Comparison of ENCODE assay signal across 3 cellular contexts in the genomic region with DNA sequence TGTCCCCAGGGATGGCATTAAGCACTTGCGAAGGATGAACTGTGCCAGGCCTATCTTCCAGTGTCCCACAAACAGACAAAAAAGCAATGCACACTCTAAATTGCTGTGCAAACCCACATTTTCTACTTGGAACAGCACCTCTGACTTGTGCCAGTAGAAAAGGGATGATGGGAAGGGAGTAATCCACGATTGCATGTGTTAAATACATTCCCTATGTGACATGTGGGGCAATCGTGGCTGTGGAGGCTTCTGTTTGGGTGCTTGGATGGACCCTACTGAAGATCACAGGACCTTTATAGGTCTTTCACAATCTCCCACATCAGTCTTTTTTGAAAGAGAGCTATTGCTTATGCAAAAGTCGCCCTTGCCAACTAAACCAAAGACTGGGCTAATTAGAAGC.
TF ChIP-seq lines count a peak whose summit lies in the region.

No MANE protein-coding gene starts in this region.

TF ChIP-seq in SK-N-SH, 30 proteins besides CTCF, POLR2A, EP300 and RAD21 (continued from another document):
- 0 out of 2 replicates have a peak, but pooled peaks have one; percentile 40 for TF ChIP-seq FOXJ3 (CRISPR knock-in tag; IDR thresholded peaks at IDR 0.05)
TF ChIP-seq in SK-N-SH: peak in this region for 1.

TF ChIP-seq in SK-N-SH treated with all-trans-retinoic acid at 6 μM for 48 hours, 23 proteins besides CTCF, POLR2A, EP300 and RAD21:
- TF ChIP-seq, protein P1, sequence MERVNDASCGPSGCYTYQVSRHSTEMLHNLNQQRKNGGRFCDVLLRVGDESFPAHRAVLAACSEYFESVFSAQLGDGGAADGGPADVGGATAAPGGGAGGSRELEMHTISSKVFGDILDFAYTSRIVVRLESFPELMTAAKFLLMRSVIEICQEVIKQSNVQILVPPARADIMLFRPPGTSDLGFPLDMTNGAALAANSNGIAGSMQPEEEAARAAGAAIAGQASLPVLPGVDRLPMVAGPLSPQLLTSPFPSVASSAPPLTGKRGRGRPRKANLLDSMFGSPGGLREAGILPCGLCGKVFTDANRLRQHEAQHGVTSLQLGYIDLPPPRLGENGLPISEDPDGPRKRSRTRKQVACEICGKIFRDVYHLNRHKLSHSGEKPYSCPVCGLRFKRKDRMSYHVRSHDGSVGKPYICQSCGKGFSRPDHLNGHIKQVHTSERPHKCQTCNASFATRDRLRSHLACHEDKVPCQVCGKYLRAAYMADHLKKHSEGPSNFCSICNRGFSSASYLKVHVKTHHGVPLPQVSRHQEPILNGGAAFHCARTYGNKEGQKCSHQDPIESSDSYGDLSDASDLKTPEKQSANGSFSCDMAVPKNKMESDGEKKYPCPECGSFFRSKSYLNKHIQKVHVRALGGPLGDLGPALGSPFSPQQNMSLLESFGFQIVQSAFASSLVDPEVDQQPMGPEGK (CRISPR knock-in tag; IDR thresholded peaks at IDR 0.05; ENCODE audit: borderline replicate concordance) = no peak
TF ChIP-seq in SK-N-SH treated with all-trans-retinoic acid at 6 μM for 48 hours: peak in this region for 0.

TF ChIP-seq in H1, 55 proteins besides CTCF, POLR2A, EP300 and RAD21 (continued from another document):
- TF ChIP-seq SIRT6 (IDR thresholded peaks at IDR 0.05; ENCODE audit: low read length) = no peak
- TF ChIP-seq CHD1 (IDR thresholded peaks at IDR 0.05; ENCODE audit: low read depth, low read length) = no peak
- TF ChIP-seq KDM4A (IDR thresholded peaks at IDR 0.05; ENCODE audit: low read depth, low read length, severe bottlenecking) = no peak
- no peak for TF ChIP-seq EZH2 (IDR thresholded peaks at IDR 0.05; ENCODE audit: low read depth, low read length, severe bottlenecking)
- no peak for TF ChIP-seq SIN3A (conservative IDR thresholded peaks at IDR 0.05 in 1 of 2, IDR thresholded peaks at IDR 0.05 in 1 of 2; ENCODE audit: low read depth in 1 of 2, low read length in 2 of 2)
- TF ChIP-seq BCL11A (IDR thresholded peaks at IDR 0.05; ENCODE audit: low read depth in 2 of 2, low read length in 2 of 2) = no peak
- TF ChIP-seq KDM1A (IDR thresholded peaks at IDR 0.05; ENCODE audit: borderline replicate concordance, low read length) = no peak
- no peak for TF ChIP-seq BRCA1 (IDR thresholded peaks at IDR 0.05; ENCODE audit: low read depth, low read length)
- TF ChIP-seq SP1 (IDR thresholded peaks at IDR 0.05; ENCODE audit: low read depth, low read length) = no peak
- no peak for TF ChIP-seq HDAC2 (IDR thresholded peaks at IDR 0.05; ENCODE audit: borderline replicate concordance in 1 of 2, low read depth in 2 of 2, low read length in 2 of 2)
- TF ChIP-seq, protein P2, sequence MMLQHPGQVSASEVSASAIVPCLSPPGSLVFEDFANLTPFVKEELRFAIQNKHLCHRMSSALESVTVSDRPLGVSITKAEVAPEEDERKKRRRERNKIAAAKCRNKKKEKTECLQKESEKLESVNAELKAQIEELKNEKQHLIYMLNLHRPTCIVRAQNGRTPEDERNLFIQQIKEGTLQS (IDR thresholded peaks at IDR 0.05; ENCODE audit: insufficient read depth, low read depth, low read length) = no peak
- TF ChIP-seq SP2 (IDR thresholded peaks at IDR 0.05; ENCODE audit: low read length) = no peak
- TF ChIP-seq YY1 (IDR thresholded peaks at IDR 0.05; ENCODE audit: low read depth, low read length) = no peak
TF ChIP-seq in H1: peak in this region for 0.
